ENCODE assay signal across 10 cellular contexts in the genomic region with DNA sequence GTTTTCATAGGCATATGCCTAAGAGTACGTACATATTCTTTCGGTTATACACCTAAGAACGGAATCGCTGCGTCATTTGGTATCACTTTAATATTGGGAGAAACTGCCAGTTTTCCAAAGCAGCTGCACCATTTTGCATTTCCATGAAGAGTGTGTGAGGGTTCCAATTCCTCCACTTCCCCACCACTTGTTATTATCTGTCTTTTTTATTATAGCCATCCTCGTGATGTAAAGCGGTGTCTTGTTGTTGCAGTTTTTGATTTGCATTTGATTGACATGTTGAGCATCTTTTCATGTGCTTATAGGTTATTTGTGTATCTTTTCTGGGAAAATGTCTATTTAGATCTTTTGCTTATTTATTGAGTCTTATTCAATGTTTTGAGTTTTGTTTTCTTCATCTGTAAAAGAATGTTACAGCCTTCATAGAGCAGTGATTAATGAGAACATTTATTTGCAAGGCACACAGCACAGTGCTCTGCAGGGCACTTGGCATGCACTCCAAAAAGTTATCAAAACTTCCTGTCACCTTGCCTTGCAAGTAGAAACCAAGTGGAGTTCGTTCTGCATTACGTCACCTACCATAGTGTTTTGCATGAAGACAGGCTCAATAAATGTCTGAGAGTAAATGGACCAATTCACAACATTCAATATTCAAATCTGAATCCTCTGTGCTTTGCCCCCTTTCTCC. TPM values are rescaled to one million over a fixed set of nuclear protein-coding genes. Genes with fewer than 3 reads are reported as not detected.
DNase-seq lines count a peak whose midpoint lies in the region; ATAC-seq and FAIRE-seq lines count a peak whose summit lies in the region.
"Had no signal": no experiment of that assay in that cellular context is flagged by ENCODE, and none has a peak within 500 bp of the region (broad histone marks: within the 10 kb centered on the region; RNA-seq: fewer than 3 reads in every experiment).

No MANE protein-coding gene starts in this region.

- H3K36me3 ChIP-seq in CD8-positive, alpha-beta memory T cell (ENCODE audit: insufficient read depth, low read length), result no peaks in the 10 kb centered on the region

- DNase-seq in CD8-positive, alpha-beta memory T cell, result peak in 1 of 5 donors; percentile 61
- DNase-seq in M059J (ENCODE audit: low read depth), result peak; percentile 48
- DNase-seq in naive B cell, result no peak
- DNase-seq in NCI-H748 (lab: John Stamatoyannopoulos, UW; ENCODE audit: unreplicated experiment), result no peak
- no peak for DNase-seq in GM19239 (ENCODE audit: insufficient read length, low spot score)
- DNase-seq in GDM1 (lab: John Stamatoyannopoulos, UW), result no peak
- DNase-seq: H9, NCI-H524 treated with DMSO at 0.1 percent for 48 hours had no signal

- POLR2A ChIA-PET in CD8-positive, alpha-beta memory T cell (lab: Charles Lee), result interaction anchor here (2.2 kb wide), 1 partner anchor 57 kb away, joined by 17 read pairs; the partner anchor contains the start of genes JMJD6 and METTL23

- peaks cover 0 to 4% (median 0%) of the 10 kb centered on the region in 3 donors for H3K36me3 Mint-ChIP-seq in CD8-positive, alpha-beta memory T cell
- no peaks in the 10 kb centered on the region for H3K36me3 Mint-ChIP-seq in naive B cell

- H3K27ac ChIP-seq in CD8-positive, alpha-beta memory T cell (ENCODE audit: low read depth, low read length), result no peak overlapping the region
- peak overlapping the region; percentile 94 for H3K27ac ChIP-seq in cingulate gyrus (ENCODE audit: low read depth, low read length)

- peak overlapping the region; percentile 68 to 98 (median 96) for H3K27ac Mint-ChIP-seq in CD8-positive, alpha-beta memory T cell
- H3K27ac Mint-ChIP-seq in naive B cell, result peak overlapping the region in 4 of 6 donors; percentile 19 to 97 (median 75)

- peaks cover 29 to 35% (median 32%) of the 10 kb centered on the region in 3 donors for H3K4me1 Mint-ChIP-seq in CD8-positive, alpha-beta memory T cell
- peaks cover 19 to 24% (median 23%) of the 10 kb centered on the region in 3 donors for H3K4me1 Mint-ChIP-seq in naive B cell

- H3K4me1 ChIP-seq in CD8-positive, alpha-beta memory T cell (ENCODE audit: insufficient read depth, low read length), result peaks cover 35% of the 10 kb centered on the region

- H3K9me3 Mint-ChIP-seq in CD8-positive, alpha-beta memory T cell, result peaks cover 0 to 2% (median 0%) of the 10 kb centered on the region in 5 donors
- peaks cover 0 to 5% (median 0%) of the 10 kb centered on the region in 7 donors for H3K9me3 Mint-ChIP-seq in naive B cell
- H3K9me3 Mint-ChIP-seq: H9 had no signal

- FAIRE-seq in GM19239 (lab: Jason Lieb, UNC), result no peak

- H3K9me3 ChIP-seq in CD8-positive, alpha-beta memory T cell (ENCODE audit: low read length), result no peaks in the 10 kb centered on the region

- CTCF ChIA-PET in CD8-positive, alpha-beta memory T cell (lab: Charles Lee), result no interaction called here

- H3K27me3 Mint-ChIP-seq in CD8-positive, alpha-beta memory T cell, result peaks cover under 1 to 2% of the 10 kb centered on the region in 2 donors
- H3K27me3 Mint-ChIP-seq in naive B cell, result peaks cover 7 to 20% (median 17%) of the 10 kb centered on the region in 3 donors

- no peak overlapping the region for H3K4me3 ChIP-seq in CD8-positive, alpha-beta memory T cell (ENCODE audit: low read length)

- no peak for ATAC-seq in naive B cell (ENCODE audit: low read depth in 2 of 2)
- no peak for ATAC-seq in activated CD4-positive, CD25-positive, alpha-beta regulatory T cell treated with anti-CD3 and anti-CD28 coated beads, Interleukin-2, amount 50 U/mL, for 24 hours

- peak overlapping the region in 6 of 7 donors; percentile 86 to 95 (median 92) for H3K4me3 Mint-ChIP-seq in CD8-positive, alpha-beta memory T cell
- H3K4me3 Mint-ChIP-seq in naive B cell, result peak overlapping the region in 5 of 8 donors; percentile 8 to 98 (median 91)

- H3K27me3 ChIP-seq in CD8-positive, alpha-beta memory T cell (ENCODE audit: insufficient read depth, low read length, poor library complexity, severe bottlenecking), result no peaks in the 10 kb centered on the region

RNA-seq across cellular contexts. Expression of gene ST6GALNAC1, which starts 26.6 kb away (rescaled TPM):
- total RNA-seq in CD8-positive, alpha-beta memory T cell, result under 1 TPM in 1 of 2 experiments, not detected in 1; 0.46 TPM
- 0.28 TPM for polyA plus RNA-seq in CD8-positive, alpha-beta memory T cell
- total RNA-seq in M059J (2014; rRNA removed; shearing (Covaris generic)), result not detected in 2 replicates
- polyA plus RNA-seq in naive B cell (ENCODE audit: low read depth in 6 of 6), result not detected
- total RNA-seq: H9 had no signal

RNA-seq across cellular contexts. Expression of gene MXRA7, which starts 40.6 kb away (rescaled TPM):
- 10 to 100 TPM; 27.1 to 29.1 TPM for total RNA-seq in CD8-positive, alpha-beta memory T cell
- polyA plus RNA-seq in CD8-positive, alpha-beta memory T cell, result 30.6 TPM
- total RNA-seq in M059J (2014; rRNA removed; shearing (Covaris generic)), result 125 and 142 TPM in 2 replicates
- polyA plus RNA-seq in naive B cell (ENCODE audit: low read depth in 6 of 6), result 1 to 10 TPM; 1.8 to 7.7 (median 3.5) TPM

RNA-seq across cellular contexts. Expression of gene JMJD6, which starts 56.2 kb away (rescaled TPM):
- 10 to 100 TPM; 62.7 to 66.8 TPM for total RNA-seq in CD8-positive, alpha-beta memory T cell
- 37.1 TPM for polyA plus RNA-seq in CD8-positive, alpha-beta memory T cell
- 28.6 and 40.5 TPM in 2 replicates for total RNA-seq in M059J (2014; rRNA removed; shearing (Covaris generic))
- polyA plus RNA-seq in naive B cell (ENCODE audit: low read depth in 6 of 6), result 10 to 100 TPM; 17.4 to 38.2 (median 20.0) TPM

RNA-seq across cellular contexts. Expression of gene METTL23, which starts 56.5 kb away (rescaled TPM):
- 10 to 100 TPM; 43.6 to 44.6 TPM for total RNA-seq in CD8-positive, alpha-beta memory T cell
- 152 TPM for polyA plus RNA-seq in CD8-positive, alpha-beta memory T cell
- 41.0 and 60.8 TPM in 2 replicates for total RNA-seq in M059J (2014; rRNA removed; shearing (Covaris generic))
- 100 to 1,000 TPM; 119 to 177 (median 143) TPM for polyA plus RNA-seq in naive B cell (ENCODE audit: low read depth in 6 of 6)
